Comparison of ENCODE assay signal across 1 cellular context in genomic region chr9:129602598-129603415, GRCh38.
TF ChIP-seq lines count a peak whose summit lies in the region.

No MANE protein-coding gene starts in this region.

TF ChIP-seq in K562, 482 proteins besides CTCF, POLR2A, EP300 and RAD21 (continued from another document):
- no peak for TF ChIP-seq ATF7 (IDR thresholded peaks at IDR 0.05)
- no peak for TF ChIP-seq RB1 (IDR thresholded peaks at IDR 0.05; ENCODE audit: low read depth)
- no peak for TF ChIP-seq ZNF239 (CRISPR knock-in tag; IDR thresholded peaks at IDR 0.05)
- no peak for TF ChIP-seq BDP1 (IDR thresholded peaks at IDR 0.05; ENCODE audit: insufficient read depth, insufficient read length)
- TF ChIP-seq, protein P1, sequence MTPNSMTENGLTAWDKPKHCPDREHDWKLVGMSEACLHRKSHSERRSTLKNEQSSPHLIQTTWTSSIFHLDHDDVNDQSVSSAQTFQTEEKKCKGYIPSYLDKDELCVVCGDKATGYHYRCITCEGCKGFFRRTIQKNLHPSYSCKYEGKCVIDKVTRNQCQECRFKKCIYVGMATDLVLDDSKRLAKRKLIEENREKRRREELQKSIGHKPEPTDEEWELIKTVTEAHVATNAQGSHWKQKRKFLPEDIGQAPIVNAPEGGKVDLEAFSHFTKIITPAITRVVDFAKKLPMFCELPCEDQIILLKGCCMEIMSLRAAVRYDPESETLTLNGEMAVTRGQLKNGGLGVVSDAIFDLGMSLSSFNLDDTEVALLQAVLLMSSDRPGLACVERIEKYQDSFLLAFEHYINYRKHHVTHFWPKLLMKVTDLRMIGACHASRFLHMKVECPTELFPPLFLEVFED (CRISPR knock-in tag; conservative IDR thresholded peaks at IDR 0.05) = peak; percentile 86; the same call in 1 of the 2 replicates
- TF ChIP-seq SNIP1 (IDR thresholded peaks at IDR 0.05; ENCODE audit: low read depth) = no peak
- no peak for TF ChIP-seq TCFL5 (CRISPR knock-in tag; conservative IDR thresholded peaks at IDR 0.05)
- TF ChIP-seq PTBP1 (IDR thresholded peaks at IDR 0.05; ENCODE audit: low read depth, low read length) = 0 out of 2 replicates have a peak, but pooled peaks have one; percentile 59
- TF ChIP-seq SP2 (IDR thresholded peaks at IDR 0.05; ENCODE audit: extremely low read depth, low read depth, low read length, poor library complexity, severe bottlenecking) = no peak
- no peak for TF ChIP-seq PURB (CRISPR knock-in tag; IDR thresholded peaks at IDR 0.05; ENCODE audit: low read depth)
- peak; percentile 78; the same call in 1 of the 2 replicates for TF ChIP-seq ADNP (tag; IDR thresholded peaks at IDR 0.05)
- peak; percentile 38; the same call in 1 of the 2 replicates for TF ChIP-seq DIDO1 (tag; IDR thresholded peaks at IDR 0.05; ENCODE audit: low read depth)
- TF ChIP-seq ZFP30 (CRISPR knock-in tag; IDR thresholded peaks at IDR 0.05; ENCODE audit: borderline replicate concordance) = no peak
- no peak for TF ChIP-seq KLF1 (tag; IDR thresholded peaks at IDR 0.05)
- TF ChIP-seq ETS2 (tag; IDR thresholded peaks at IDR 0.05; ENCODE audit: borderline replicate concordance, poor library complexity, severe bottlenecking) = no peak
- no peak for TF ChIP-seq ERF (CRISPR knock-in tag; IDR thresholded peaks at IDR 0.05)
- TF ChIP-seq LCOR (CRISPR knock-in tag; IDR thresholded peaks at IDR 0.05) = no peak
- TF ChIP-seq HMG20B (CRISPR knock-in tag; IDR thresholded peaks at IDR 0.05) = no peak
- TF ChIP-seq CREBBP (IDR thresholded peaks at IDR 0.05; ENCODE audit: low read depth, low read length) = peak; percentile 10
- peak; percentile 24; the same call in 1 of the 2 replicates for TF ChIP-seq GABPA (tag; conservative IDR thresholded peaks at IDR 0.05; ENCODE audit: low read depth)
- TF ChIP-seq ETV1 (tag; conservative IDR thresholded peaks at IDR 0.05; ENCODE audit: low read depth) = peak; percentile 74
- peak; percentile 62; the same call in 1 of the 2 replicates for TF ChIP-seq ZNF512 (tag; IDR thresholded peaks at IDR 0.05)
- TF ChIP-seq BCL6 (CRISPR knock-in tag; IDR thresholded peaks at IDR 0.05) = no peak
- TF ChIP-seq FUS (optimal IDR thresholded peaks at IDR 0.05; ENCODE audit: low read depth, low read length) = no peak
- TF ChIP-seq ZNF609 (CRISPR knock-in tag; IDR thresholded peaks at IDR 0.05; ENCODE audit: borderline replicate concordance) = no peak
- 0 out of 2 replicates have a peak, but pooled peaks have one; percentile 63 for TF ChIP-seq PHF21A (IDR thresholded peaks at IDR 0.05; ENCODE audit: borderline replicate concordance, low read depth)
- TF ChIP-seq, protein P2, sequence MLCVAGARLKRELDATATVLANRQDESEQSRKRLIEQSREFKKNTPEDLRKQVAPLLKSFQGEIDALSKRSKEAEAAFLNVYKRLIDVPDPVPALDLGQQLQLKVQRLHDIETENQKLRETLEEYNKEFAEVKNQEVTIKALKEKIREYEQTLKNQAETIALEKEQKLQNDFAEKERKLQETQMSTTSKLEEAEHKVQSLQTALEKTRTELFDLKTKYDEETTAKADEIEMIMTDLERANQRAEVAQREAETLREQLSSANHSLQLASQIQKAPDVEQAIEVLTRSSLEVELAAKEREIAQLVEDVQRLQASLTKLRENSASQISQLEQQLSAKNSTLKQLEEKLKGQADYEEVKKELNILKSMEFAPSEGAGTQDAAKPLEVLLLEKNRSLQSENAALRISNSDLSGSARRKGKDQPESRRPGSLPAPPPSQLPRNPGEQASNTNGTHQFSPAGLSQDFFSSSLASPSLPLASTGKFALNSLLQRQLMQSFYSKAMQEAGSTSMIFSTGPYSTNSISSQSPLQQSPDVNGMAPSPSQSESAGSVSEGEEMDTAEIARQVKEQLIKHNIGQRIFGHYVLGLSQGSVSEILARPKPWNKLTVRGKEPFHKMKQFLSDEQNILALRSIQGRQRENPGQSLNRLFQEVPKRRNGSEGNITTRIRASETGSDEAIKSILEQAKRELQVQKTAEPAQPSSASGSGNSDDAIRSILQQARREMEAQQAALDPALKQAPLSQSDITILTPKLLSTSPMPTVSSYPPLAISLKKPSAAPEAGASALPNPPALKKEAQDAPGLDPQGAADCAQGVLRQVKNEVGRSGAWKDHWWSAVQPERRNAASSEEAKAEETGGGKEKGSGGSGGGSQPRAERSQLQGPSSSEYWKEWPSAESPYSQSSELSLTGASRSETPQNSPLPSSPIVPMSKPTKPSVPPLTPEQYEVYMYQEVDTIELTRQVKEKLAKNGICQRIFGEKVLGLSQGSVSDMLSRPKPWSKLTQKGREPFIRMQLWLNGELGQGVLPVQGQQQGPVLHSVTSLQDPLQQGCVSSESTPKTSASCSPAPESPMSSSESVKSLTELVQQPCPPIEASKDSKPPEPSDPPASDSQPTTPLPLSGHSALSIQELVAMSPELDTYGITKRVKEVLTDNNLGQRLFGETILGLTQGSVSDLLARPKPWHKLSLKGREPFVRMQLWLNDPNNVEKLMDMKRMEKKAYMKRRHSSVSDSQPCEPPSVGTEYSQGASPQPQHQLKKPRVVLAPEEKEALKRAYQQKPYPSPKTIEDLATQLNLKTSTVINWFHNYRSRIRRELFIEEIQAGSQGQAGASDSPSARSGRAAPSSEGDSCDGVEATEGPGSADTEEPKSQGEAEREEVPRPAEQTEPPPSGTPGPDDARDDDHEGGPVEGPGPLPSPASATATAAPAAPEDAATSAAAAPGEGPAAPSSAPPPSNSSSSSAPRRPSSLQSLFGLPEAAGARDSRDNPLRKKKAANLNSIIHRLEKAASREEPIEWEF (CRISPR knock-in tag; IDR thresholded peaks at IDR 0.05) = no peak
- no peak for TF ChIP-seq SMARCA4 (IDR thresholded peaks at IDR 0.05)
- TF ChIP-seq ZFX (CRISPR knock-in tag; IDR thresholded peaks at IDR 0.05) = no peak
